In the genomic region with DNA sequence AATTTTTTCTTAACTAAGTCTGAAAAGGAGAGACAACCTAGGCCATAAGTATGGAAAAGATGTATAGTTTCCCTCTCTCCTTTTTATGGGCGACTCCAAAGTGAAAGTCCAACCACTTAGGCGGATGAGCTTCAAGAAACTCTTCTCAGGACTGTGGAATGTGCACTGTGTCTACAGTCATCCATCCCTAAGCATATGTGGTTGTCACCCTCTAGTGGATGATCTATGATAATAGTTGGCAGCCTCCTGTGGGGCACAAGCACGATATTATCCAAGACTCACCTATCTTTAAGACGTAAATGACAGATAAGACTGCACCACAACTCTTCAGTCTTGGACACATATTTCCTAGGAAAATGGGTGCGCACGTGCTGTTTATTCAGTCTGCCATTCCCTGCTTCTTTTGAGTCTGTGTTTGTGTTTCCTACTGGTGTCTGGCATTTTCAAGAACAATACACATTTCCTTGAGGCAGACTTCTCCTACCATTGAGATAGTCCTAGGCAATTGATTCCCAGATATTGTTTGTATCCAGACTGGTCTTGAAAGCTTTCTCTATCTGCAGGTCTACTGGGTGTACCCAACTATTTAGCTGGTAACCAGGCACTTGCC, we compare ENCODE assay signal across 8 cellular contexts.
DNase-seq lines count a peak whose midpoint lies in the region; ATAC-seq, FAIRE-seq and TF ChIP-seq lines count a peak whose summit lies in the region.

No MANE protein-coding gene starts in this region.

- H3K27me3 ChIP-seq in Loucy (ENCODE audit: insufficient read depth, low read length, poor library complexity, severe bottlenecking) (no peaks in the 10 kb centered on the region), neural cell (ENCODE audit: insufficient read depth, low read depth, low read length) (peaks cover 55% of the 10 kb centered on the region)

- H2AFZ ChIP-seq in Loucy (ENCODE audit: low read length) (no peak overlapping the region; the same call in 1 of the 2 replicates), neural cell (ENCODE audit: low read depth, low read length) (no peak overlapping the region)

- DNase-seq in SKM-1 treated with dmso at 0.1 percent for 144 hours (lab: John Stamatoyannopoulos, UW; ENCODE audit: unreplicated experiment) (peak; percentile 67), fibroblast of mammary gland (ENCODE audit: low read depth) (peak; percentile 92)
- DNase-seq in activated CD8-positive, alpha-beta memory T cell treated with anti-CD3 and anti-CD28 coated beads for 24 hours: no peak
- no peak for DNase-seq in stimulated activated CD4-positive, alpha-beta T cell treated with anti-CD3 and anti-CD28 coated beads, Interleukin-4, amount 100 ng/mL, for 4 hours

- H4K20me1 ChIP-seq in Loucy (ENCODE audit: insufficient read depth, low read length, poor library complexity, severe bottlenecking): no peaks in the 10 kb centered on the region
- H4K20me1 ChIP-seq in neural cell (ENCODE audit: insufficient read depth): no peaks in the 10 kb centered on the region

- no peak overlapping the region for H3K4me3 ChIP-seq in Loucy (ENCODE audit: low read length, poor library complexity, severe bottlenecking)
- H3K4me3 ChIP-seq in fibroblast of mammary gland (ENCODE audit: control insufficient read depth, low read depth, low read length): no peak overlapping the region
- H3K4me3 ChIP-seq in neural cell (ENCODE audit: low read length): no peak overlapping the region

- H3K27ac ChIP-seq in neural cell (ENCODE audit: low read length): no peak overlapping the region

- peak; percentile 90 for TF ChIP-seq CTCF in Loucy (conservative IDR thresholded peaks at IDR 0.05; ENCODE audit: low read length)
- TF ChIP-seq CTCF in fibroblast of mammary gland (conservative IDR thresholded peaks at IDR 0.05; ENCODE audit: control insufficient read depth, insufficient read depth, low read depth, low read length): peak; percentile 90
- TF ChIP-seq CTCF in neural cell (IDR thresholded peaks at IDR 0.05; ENCODE audit: poor library complexity, severe bottlenecking): peak; percentile 85

- H3K9ac ChIP-seq in Loucy (ENCODE audit: low read depth, low read length, poor library complexity, severe bottlenecking): no peak overlapping the region
- no peak overlapping the region for H3K9ac ChIP-seq in neural cell (ENCODE audit: low read length)

- H3K79me2 ChIP-seq in Loucy (ENCODE audit: insufficient read depth, low read length) (no peaks in the 10 kb centered on the region), neural cell (replicated peaks; ENCODE audit: insufficient read depth, low read length) (no peaks in the 10 kb centered on the region)

- H3K9me3 ChIP-seq in Loucy (ENCODE audit: insufficient read depth, low read depth, low read length) (no peaks in the 10 kb centered on the region), neural cell (ENCODE audit: low read length) (no peaks in the 10 kb centered on the region)

- no peaks in the 10 kb centered on the region for H3F3A ChIP-seq in Loucy (ENCODE audit: low read depth)
- H3F3A ChIP-seq in neural cell (ENCODE audit: insufficient read depth, low read length, poor library complexity, severe bottlenecking): no peaks in the 10 kb centered on the region

- no peaks in the 10 kb centered on the region for H3K36me3 ChIP-seq in Loucy (ENCODE audit: insufficient read depth, low read length)
- no peaks in the 10 kb centered on the region for H3K36me3 ChIP-seq in neural cell (ENCODE audit: insufficient read depth, low read length)

- ATAC-seq in GM21619 (IDR thresholded peaks at IDR 0.05; ENCODE audit: unreplicated experiment): peak; percentile 65

- H3K9me2 ChIP-seq in Loucy (replicated peaks; ENCODE audit: low read depth, low read length) (no peaks in the 10 kb centered on the region), neural cell (ENCODE audit: insufficient read depth, low read length) (no peaks in the 10 kb centered on the region)

- H3K4me2 ChIP-seq in Loucy (ENCODE audit: low read depth, low read length, poor library complexity, severe bottlenecking) (no peak overlapping the region), neural cell (ENCODE audit: low read length) (no peak overlapping the region)

- TF ChIP-seq EP300 in neural cell (conservative IDR thresholded peaks at IDR 0.05; ENCODE audit: poor library complexity, severe bottlenecking): no peak

- no peaks in the 10 kb centered on the region for H3K4me1 ChIP-seq in Loucy (ENCODE audit: insufficient read depth, low read length, poor library complexity, severe bottlenecking)

- TF ChIP-seq RAD21 in neural cell (conservative IDR thresholded peaks at IDR 0.05): peak; percentile 87

- peak; percentile 25 for FAIRE-seq in G401.6 (lab: Jason Lieb, UNC)

TF ChIP-seq in neural cell, 6 proteins besides CTCF, POLR2A, EP300 and RAD21:
- TF ChIP-seq SMC3 (conservative IDR thresholded peaks at IDR 0.05; ENCODE audit: poor library complexity) (peak; percentile 82), POLR2AphosphoS5 (IDR thresholded peaks at IDR 0.05) (no peak)

Comparison
In these comparisons a context has a peak if more than half of its experiments do, and no peak if none do; other contexts are left out.
1. DNase-seq: peak in SKM-1 treated with dmso at 0.1 percent for 144 hours (single experiment) and fibroblast of mammary gland (single experiment); none in activated CD8-positive, alpha-beta memory T cell treated with anti-CD3 and anti-CD28 coated beads for 24 hours (single experiment) and stimulated activated CD4-positive, alpha-beta T cell treated with anti-CD3 and anti-CD28 coated beads, Interleukin-4, amount 100 ng/mL, for 4 hours (0 of 2).
2. Peak in every context shown above with its lines, with median percentiles within 50 percentile points of each other: CTCF ChIP-seq.